ENCODE assay signal across 9 cellular contexts in genomic region chr6:56541736-56542366, GRCh38.
A peak's percentile ranks its signal among the peaks of the same experiment; 100 is the strongest.
DNase-seq lines count a peak whose midpoint lies in the region; ATAC-seq and TF ChIP-seq lines count a peak whose summit lies in the region.
"Had no signal": no experiment of that assay in that cellular context is flagged by ENCODE, and none has a peak within 500 bp of the region (broad histone marks: within the 10 kb centered on the region; RNA-seq: fewer than 3 reads in every experiment).

No MANE protein-coding gene starts in this region.

- H3K27ac ChIP-seq in SJSA1: peak overlapping the region; percentile 85
- peak overlapping the region; percentile 62 to 88 (median 85) for H3K27ac ChIP-seq in spleen

- 12 to 16% (median 13%) methylated on average over 3 of the region's 3 CpGs for WGBS in spleen, 5 donors

- H3K27me3 ChIP-seq in H7 (ENCODE audit: control insufficient read depth, insufficient read depth, low read length) (no peaks in the 10 kb centered on the region), SJSA1 (replicated peaks) (no peaks in the 10 kb centered on the region), spleen (replicated peaks in 1 of 7) (no peaks in the 10 kb centered on the region)

- intact Hi-C loops in spleen (cut with DNase I; ENCODE audit: low total_unique reads): no loop called here

- H3K36me3 ChIP-seq in H7 (replicated peaks; ENCODE audit: control insufficient read depth, insufficient read depth, low read length) (no peaks in the 10 kb centered on the region; the same call in 1 of the 2 replicates), SJSA1 (peaks cover 8% of the 10 kb centered on the region), spleen (no peaks in the 10 kb centered on the region)

- H3K4me3 Mint-ChIP-seq in progenitor cell of endocrine pancreas (ENCODE audit: low read depth): no peak overlapping the region
- H3K4me3 Mint-ChIP-seq: natural killer cell had no signal

- H3K27me3 Mint-ChIP-seq in progenitor cell of endocrine pancreas: no peaks in the 10 kb centered on the region

- no peak overlapping the region for H3K27ac Mint-ChIP-seq in progenitor cell of endocrine pancreas
- H3K27ac Mint-ChIP-seq: natural killer cell had no signal

- H3K4me1 Mint-ChIP-seq in progenitor cell of endocrine pancreas (ENCODE audit: low read depth): peaks cover 10% of the 10 kb centered on the region
- H3K4me1 Mint-ChIP-seq: natural killer cell had no signal

- DNase-seq in H7: no peak
- peak in 1 of 2 experiments; percentile 38 for DNase-seq in SJSA1 (ENCODE audit: low read depth in 1 of 2, low spot score in 2 of 2)
- no peak for DNase-seq in spleen
- no peak for DNase-seq in omental fat pad (ENCODE audit: low spot score)
- DNase-seq in LoVo (ENCODE audit: low spot score): no peak
- no peak for DNase-seq in progenitor cell of endocrine pancreas (ENCODE audit: low spot score, unreplicated experiment)
- DNase-seq in stimulated activated CD4-positive, alpha-beta T cell treated with anti-CD3 and anti-CD28 coated beads, Interleukin-15, amount 100 ng/mL, for 24 hours: no peak

- peak overlapping the region; percentile 58; the same call in 1 of the 2 replicates for H3K4me3 ChIP-seq in H7 (ENCODE audit: insufficient read depth, low read depth, low read length)
- peak overlapping the region; percentile 43 for H3K4me3 ChIP-seq in SJSA1
- peak overlapping the region; percentile 47 for H3K4me3 ChIP-seq in iPS-11a (ENCODE audit: low read depth, low read length)
- H3K4me3 ChIP-seq in spleen: peak overlapping the region; percentile 27 to 69 (median 45)

- H3K4me1 ChIP-seq in SJSA1 (replicated peaks) (peaks cover 31% of the 10 kb centered on the region), spleen (peaks cover 0 to 54% (median 27%) of the 10 kb centered on the region in 6 donors)

- no peaks in the 10 kb centered on the region for H3K9me3 Mint-ChIP-seq in progenitor cell of endocrine pancreas (ENCODE audit: low read depth)
- H3K9me3 Mint-ChIP-seq: natural killer cell had no signal

- TF ChIP-seq POLR2A in spleen (IDR thresholded peaks at IDR 0.05): no peak

- TF ChIP-seq CTCF in spleen (IDR thresholded peaks at IDR 0.05 in 8 of 11, conservative IDR thresholded peaks at IDR 0.05 in 3 of 11): no peak
- no peak for TF ChIP-seq CTCF in omental fat pad (IDR thresholded peaks at IDR 0.05)
- no peak for TF ChIP-seq CTCF in progenitor cell of endocrine pancreas (IDR thresholded peaks at IDR 0.05; ENCODE audit: unreplicated experiment)

- no peaks in the 10 kb centered on the region for H3K36me3 Mint-ChIP-seq in progenitor cell of endocrine pancreas (ENCODE audit: insufficient read depth)
- H3K36me3 Mint-ChIP-seq: natural killer cell had no signal

- no peak for ATAC-seq in omental fat pad (ENCODE audit: low FRiP score)

- no peaks in the 10 kb centered on the region for H3K9me3 ChIP-seq in SJSA1 (replicated peaks)
- H3K9me3 ChIP-seq in spleen: no peaks in the 10 kb centered on the region
